In genomic region chr2:7974936-7975335, GRCh38 we compare ENCODE assay signal across 1 cellular context.
TF ChIP-seq lines count a peak whose summit lies in the region.

No MANE protein-coding gene starts in this region.

TF ChIP-seq in H1, 55 proteins besides CTCF, POLR2A, EP300 and RAD21 (continued from another document):
- TF ChIP-seq, protein P1, sequence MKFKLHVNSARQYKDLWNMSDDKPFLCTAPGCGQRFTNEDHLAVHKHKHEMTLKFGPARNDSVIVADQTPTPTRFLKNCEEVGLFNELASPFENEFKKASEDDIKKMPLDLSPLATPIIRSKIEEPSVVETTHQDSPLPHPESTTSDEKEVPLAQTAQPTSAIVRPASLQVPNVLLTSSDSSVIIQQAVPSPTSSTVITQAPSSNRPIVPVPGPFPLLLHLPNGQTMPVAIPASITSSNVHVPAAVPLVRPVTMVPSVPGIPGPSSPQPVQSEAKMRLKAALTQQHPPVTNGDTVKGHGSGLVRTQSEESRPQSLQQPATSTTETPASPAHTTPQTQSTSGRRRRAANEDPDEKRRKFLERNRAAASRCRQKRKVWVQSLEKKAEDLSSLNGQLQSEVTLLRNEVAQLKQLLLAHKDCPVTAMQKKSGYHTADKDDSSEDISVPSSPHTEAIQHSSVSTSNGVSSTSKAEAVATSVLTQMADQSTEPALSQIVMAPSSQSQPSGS (IDR thresholded peaks at IDR 0.05; ENCODE audit: low read length): no peak
- no peak for TF ChIP-seq CBX8 (IDR thresholded peaks at IDR 0.05; ENCODE audit: borderline replicate concordance, low read depth, low read length)
- no peak for TF ChIP-seq ZNF274 (IDR thresholded peaks at IDR 0.05; ENCODE audit: borderline replicate concordance, extremely low read depth, low read length)
- no peak for TF ChIP-seq BCL11A (IDR thresholded peaks at IDR 0.05; ENCODE audit: low read depth in 2 of 2, low read length in 2 of 2)
- no peak for TF ChIP-seq ASH2L (IDR thresholded peaks at IDR 0.05; ENCODE audit: low read length)
- TF ChIP-seq PHF8 (conservative IDR thresholded peaks at IDR 0.05; ENCODE audit: low read depth, low read length): no peak
- TF ChIP-seq, protein P2, sequence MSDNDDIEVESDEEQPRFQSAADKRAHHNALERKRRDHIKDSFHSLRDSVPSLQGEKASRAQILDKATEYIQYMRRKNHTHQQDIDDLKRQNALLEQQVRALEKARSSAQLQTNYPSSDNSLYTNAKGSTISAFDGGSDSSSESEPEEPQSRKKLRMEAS (IDR thresholded peaks at IDR 0.05): no peak
TF ChIP-seq in H1: peak in this region for 0.
